In genomic region chr14:83689265-83689664, GRCh38 we compare ENCODE assay signal across 27 cellular contexts.
"Had no signal": no experiment of that assay in that cellular context is flagged by ENCODE, and none has a peak within 500 bp of the region (broad histone marks: within the 10 kb centered on the region; RNA-seq: fewer than 3 reads in every experiment).

No MANE protein-coding gene starts in this region.

- H3K9me3 ChIP-seq: esophagus squamous epithelium had no signal

- H3K4me1 ChIP-seq: esophagus squamous epithelium, gastrocnemius medialis, heart right ventricle, left lung, lower lobe of right lung had no signal

- H3K4me3 Mint-ChIP-seq: endodermal cell, mesothelial cell of epicardium, naive B cell had no signal

- H3K27ac Mint-ChIP-seq: endodermal cell, mesothelial cell of epicardium, naive B cell had no signal

- H3K27me3 Mint-ChIP-seq: naive B cell had no signal

- FAIRE-seq: colon, keratinocyte had no signal

- ATAC-seq: esophagus mucosa, gastrocnemius medialis, heart right ventricle, left cardiac atrium, left lung, left ventricle myocardium superior, lower lobe of right lung, mucosa of descending colon had no signal

- H3K27me3 ChIP-seq: dorsolateral prefrontal cortex, esophagus squamous epithelium, gastrocnemius medialis, heart right ventricle, left lung had no signal

- H3K4me3 ChIP-seq: coronary artery, dorsolateral prefrontal cortex, esophagus squamous epithelium, gastrocnemius medialis, heart right ventricle, left lung, lower lobe of right lung, mucosa of descending colon had no signal

- H3K36me3 Mint-ChIP-seq: naive B cell had no signal

- H3K4me1 Mint-ChIP-seq: endodermal cell, naive B cell had no signal

- DNase-seq: dermis blood vessel endothelial cell; dorsolateral prefrontal cortex; effector CD4-positive, alpha-beta T cell; effector memory CD4-positive, alpha-beta T cell; endodermal cell; erythroblast; esophagus squamous epithelium; foreskin fibroblast; foreskin melanocyte; gastrocnemius medialis; glutamatergic neuron; head of caudate nucleus; heart right ventricle; hippocampal formation; left cardiac atrium; left lung; left ventricle myocardium superior; lower lobe of right lung; mesenchymal stem cell; mucosa of descending colon; naive B cell had no signal

- H3K36me3 ChIP-seq: esophagus squamous epithelium, gastrocnemius medialis, heart right ventricle, left lung, lower lobe of right lung had no signal

- H3K27ac ChIP-seq: coronary artery, dorsolateral prefrontal cortex, epithelial cell of prostate, esophagus squamous epithelium, gastrocnemius medialis, heart right ventricle, left lung, lower lobe of right lung had no signal

- H3K9me3 Mint-ChIP-seq: endodermal cell had no signal
